8 cellular contexts compared by ENCODE assay signal in genomic region chr6:52304917-52305316, GRCh38. TPM values are rescaled to one million over a fixed set of nuclear protein-coding genes. Genes with fewer than 3 reads are reported as not detected.
DNase-seq lines count a peak whose midpoint lies in the region; ATAC-seq, FAIRE-seq and TF ChIP-seq lines count a peak whose summit lies in the region.

No MANE protein-coding gene starts in this region.

- no peaks in the 10 kb centered on the region for H3K36me3 Mint-ChIP-seq in astrocyte (ENCODE audit: low read depth, unreplicated experiment)

- no peak overlapping the region for H3K4me3 Mint-ChIP-seq in astrocyte (ENCODE audit: unreplicated experiment)

- CTCF ChIA-PET in AG04449 (lab: Yijun Ruan, JAX) = interaction anchor here (1.4 kb wide), 1 partner anchor 358 kb away, joined by 3 read pairs; no protein-coding TSS in a partner anchor

- H3K9me3 Mint-ChIP-seq in astrocyte (ENCODE audit: unreplicated experiment) = peaks cover 2% of the 10 kb centered on the region

- peaks cover 12% of the 10 kb centered on the region for H3K4me1 Mint-ChIP-seq in astrocyte (ENCODE audit: low read depth, unreplicated experiment)

- H3K4me1 ChIP-seq in astrocyte (ENCODE audit: insufficient read depth, low read length) (no peaks in the 10 kb centered on the region), mesodermal cell (ENCODE audit: control insufficient read depth, insufficient read depth, low read length, poor library complexity, severe bottlenecking) (peaks cover 15% of the 10 kb centered on the region)

- no peaks in the 10 kb centered on the region for H3K36me3 ChIP-seq in astrocyte (ENCODE audit: insufficient read depth, low read length)
- no peaks in the 10 kb centered on the region for H3K36me3 ChIP-seq in mesodermal cell (ENCODE audit: control insufficient read depth, insufficient read depth, low read length)

- peak overlapping the region; percentile 66 for H3K27ac Mint-ChIP-seq in astrocyte (ENCODE audit: unreplicated experiment)

- TF ChIP-seq CTCF in AG04449 (IDR thresholded peaks at IDR 0.05; ENCODE audit: insufficient read depth, low read length, missing control alignments) (no peak), astrocyte (IDR thresholded peaks at IDR 0.05; ENCODE audit: insufficient read depth, low read depth, low read length) (no peak)

- no peaks in the 10 kb centered on the region for H3K27me3 ChIP-seq in astrocyte (ENCODE audit: insufficient read depth, low read length)

- peak; percentile 52 for ATAC-seq in GM19023 (IDR thresholded peaks at IDR 0.05; ENCODE audit: unreplicated experiment)
- ATAC-seq in HG03159 (IDR thresholded peaks at IDR 0.05; ENCODE audit: unreplicated experiment) = peak; percentile 52

- no peak overlapping the region for H3K9ac ChIP-seq in astrocyte (ENCODE audit: low read length)

- WGBS in mesodermal cell (ENCODE audit: insufficient coverage in 2 of 2), 2 experiments = 100% methylated on average over 1 of the region's 2 CpGs; no CpG with 5 or more reads in 1 of the 2 experiments

- no peak overlapping the region for H2AFZ ChIP-seq in astrocyte (ENCODE audit: low read depth, low read length)

- H3K27ac ChIP-seq in astrocyte (ENCODE audit: low read depth, low read length) = no peak overlapping the region
- H3K27ac ChIP-seq in mesodermal cell (ENCODE audit: low read depth, low read length, severe bottlenecking) = peak overlapping the region; percentile 12

- FAIRE-seq in astrocyte (lab: Jason Lieb, UNC) = no peak

- no peaks in the 10 kb centered on the region for H4K20me1 ChIP-seq in astrocyte (ENCODE audit: insufficient read depth, low read length)

- H3K4me3 ChIP-seq in AG04449 (ENCODE audit: low read depth, low read length) (no peak overlapping the region), astrocyte (ENCODE audit: insufficient read depth, low read depth, low read length) (no peak overlapping the region), mesodermal cell (ENCODE audit: extremely low read depth, insufficient read depth, low read length, poor library complexity, severe bottlenecking) (no peak overlapping the region)

- H3K4me2 ChIP-seq in astrocyte (ENCODE audit: low read length) = no peak overlapping the region

- POLR2A ChIA-PET in AG04449 (lab: Yijun Ruan, JAX) = no interaction called here

- H3K9me3 ChIP-seq in astrocyte (ENCODE audit: insufficient read depth, low read depth, low read length) (no peaks in the 10 kb centered on the region), mesodermal cell (ENCODE audit: control insufficient read depth, low read length) (no peaks in the 10 kb centered on the region)

- peaks cover 4% of the 10 kb centered on the region for H3K27me3 Mint-ChIP-seq in astrocyte (ENCODE audit: low read depth, unreplicated experiment)

- H3K79me2 ChIP-seq in astrocyte (ENCODE audit: insufficient read depth, low read length) = no peaks in the 10 kb centered on the region

- DNase-seq in AG04449 (ENCODE audit: low read depth, low spot score) = peak; percentile 3
- peak; percentile 45 for DNase-seq in astrocyte (ENCODE audit: low read depth)
- DNase-seq in NCI-H146 treated with DMSO at 0.1 percent for 48 hours (lab: John Stamatoyannopoulos, UW; ENCODE audit: unreplicated experiment) = no peak
- no peak for DNase-seq in NCI-H128 (lab: John Stamatoyannopoulos, UW; ENCODE audit: unreplicated experiment)
- DNase-seq in NCI-H226 = no peak

RNA-seq across cellular contexts. Expression of gene MCM3, which starts 20.4 kb away (rescaled TPM):
- 18.2 and 21.6 TPM in 2 replicates for total RNA-seq in astrocyte
- 72.3 TPM for polyA plus RNA-seq in mesodermal cell (2013, experiment 1 of 2)
- polyA plus RNA-seq in mesodermal cell (2013, experiment 2 of 2) = 67.2 TPM

RNA-seq across cellular contexts. Expression of gene PAQR8, which starts 57.0 kb away (rescaled TPM):
- 1.2 and 1.5 TPM in 2 replicates for total RNA-seq in astrocyte
- 18.8 TPM for polyA plus RNA-seq in mesodermal cell (2013, experiment 1 of 2)
- 18.5 TPM for polyA plus RNA-seq in mesodermal cell (2013, experiment 2 of 2)

Comparison
In these comparisons a context has a peak if more than half of its experiments do, and no peak if none do; other contexts are left out.
1. DNase-seq: peak in AG04449 (single experiment) and astrocyte (single experiment); none in NCI-H146 treated with DMSO at 0.1 percent for 48 hours (single experiment), NCI-H128 (single experiment) and NCI-H226 (single experiment).